In the genomic region with DNA sequence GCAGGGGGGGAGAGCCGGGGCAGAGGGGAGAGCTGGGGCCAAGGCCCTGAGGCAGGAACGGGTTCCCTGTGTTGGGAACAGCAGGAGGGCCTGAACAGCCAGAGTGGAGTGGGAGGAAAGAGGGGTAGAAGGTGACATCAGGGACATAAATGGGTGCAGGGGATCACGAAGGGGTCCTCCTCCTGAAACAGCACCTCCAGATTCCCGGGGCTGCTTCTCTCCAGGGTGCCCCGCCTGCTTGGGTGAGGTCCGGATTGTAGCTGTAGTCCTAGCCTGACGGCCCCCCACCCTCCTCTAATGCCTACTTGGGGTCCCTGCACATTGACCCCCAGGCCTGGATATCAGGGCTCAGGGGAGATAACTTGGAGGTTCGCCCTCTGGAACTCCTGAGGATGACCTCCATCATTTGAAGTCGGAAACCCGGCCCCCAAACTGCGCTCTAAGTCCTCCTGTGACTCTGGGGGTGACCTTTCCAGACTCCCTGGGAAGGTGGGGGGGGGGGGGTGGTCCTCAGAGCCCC, we compare ENCODE assay signal across 8 cellular contexts. TPM values are rescaled to one million over a fixed set of nuclear protein-coding genes. Genes with fewer than 3 reads are reported as not detected.
A peak's percentile ranks its signal among the peaks of the same experiment; 100 is the strongest.
DNase-seq lines count a peak whose midpoint lies in the region; ATAC-seq and TF ChIP-seq lines count a peak whose summit lies in the region.

No MANE protein-coding gene starts in this region.

- intact Hi-C loops in activated CD4-positive, alpha-beta T cell treated with anti-CD3 and anti-CD28 coated beads for 36 hours (cut with DNase I, micrococcal nuclease) = no loop called here
- intact Hi-C loops in thyroid gland (cut with DNase I) = no loop called here

- WGBS in suprapubic skin = 18% methylated on average over 9 of the region's 11 CpGs
- 23 to 30% methylated on average over 7 to 11 of the region's 11 CpGs for WGBS in thyroid gland, 2 donors

- H3K4me3 ChIP-seq in iPS-20b (ENCODE audit: low read length) (peak overlapping the region; percentile 61; the same call in 1 of the 2 replicates), suprapubic skin (peak overlapping the region; percentile 70), thyroid gland (replicated peaks in 1 of 3) (peak overlapping the region in 1 of 3 donors; percentile 34)

- no peak for TF ChIP-seq CTCF in suprapubic skin (IDR thresholded peaks at IDR 0.05)
- TF ChIP-seq CTCF in thyroid gland (IDR thresholded peaks at IDR 0.05) = no peak

- TF ChIP-seq EP300 in suprapubic skin (IDR thresholded peaks at IDR 0.05) = no peak

- CTCF ChIA-PET in activated CD4-positive, alpha-beta T cell treated with anti-CD3 and anti-CD28 coated beads for 36 hours (lab: Charles Lee) = no interaction called here

- TF ChIP-seq POLR2A in suprapubic skin (IDR thresholded peaks at IDR 0.05) (no peak), thyroid gland (IDR thresholded peaks at IDR 0.05) (no peak)

- H3K4me1 ChIP-seq in iPS-20b (ENCODE audit: insufficient read depth, low read length) (peaks cover 4% of the 10 kb centered on the region; the same call in 1 of the 2 replicates), suprapubic skin (peaks cover 19% of the 10 kb centered on the region), thyroid gland (peaks cover 0 to 11% of the 10 kb centered on the region in 2 donors)

- peaks cover 6% of the 10 kb centered on the region for H3K4me1 Mint-ChIP-seq in activated CD4-positive, alpha-beta T cell treated with anti-CD3 and anti-CD28 coated beads for 36 hours

- peaks cover 22% of the 10 kb centered on the region for H3K27me3 Mint-ChIP-seq in activated CD4-positive, alpha-beta T cell treated with anti-CD3 and anti-CD28 coated beads for 36 hours

- no peaks in the 10 kb centered on the region for H3K9me3 Mint-ChIP-seq in activated CD4-positive, alpha-beta T cell treated with anti-CD3 and anti-CD28 coated beads for 36 hours (ENCODE audit: low read depth)
- H3K9me3 Mint-ChIP-seq in activated naive CD4-positive, alpha-beta T cell treated with anti-CD3 and anti-CD28 coated beads, Interleukin-2, amount 50 U/mL, for 72 hours = no peaks in the 10 kb centered on the region

- H3K27ac ChIP-seq in iPS-20b (ENCODE audit: low read length) (no peak overlapping the region), suprapubic skin (no peak overlapping the region), thyroid gland (peak overlapping the region in 1 of 3 donors; percentile 5)

- H3K36me3 ChIP-seq in iPS-20b (ENCODE audit: insufficient read depth, low read depth, low read length) (peaks cover 36% of the 10 kb centered on the region), suprapubic skin (peaks cover 36% of the 10 kb centered on the region), thyroid gland (peaks cover 13 to 15% of the 10 kb centered on the region in 2 donors)

- ATAC-seq in activated CD4-positive, alpha-beta T cell treated with anti-CD3 and anti-CD28 coated beads for 36 hours = peak; percentile 4
- peak; percentile 9 to 12 for ATAC-seq in activated naive CD4-positive, alpha-beta T cell treated with anti-CD3 and anti-CD28 coated beads, Interleukin-2, amount 50 U/mL, for 72 hours
- ATAC-seq in HG02852 (IDR thresholded peaks at IDR 0.05; ENCODE audit: unreplicated experiment) = no peak

- H3K9me3 ChIP-seq in iPS-20b (ENCODE audit: insufficient read depth, low read depth, low read length) (no peaks in the 10 kb centered on the region), suprapubic skin (no peaks in the 10 kb centered on the region), thyroid gland (no peaks in the 10 kb centered on the region)

- no peak overlapping the region for H3K9ac ChIP-seq in iPS-20b (ENCODE audit: low read depth, low read length)

- H3K27me3 ChIP-seq in iPS-20b (ENCODE audit: insufficient read depth, low read length) (peaks cover 38% of the 10 kb centered on the region), suprapubic skin (no peaks in the 10 kb centered on the region), thyroid gland (no peaks in the 10 kb centered on the region)

- peak overlapping the region; percentile 14 for H3K4me3 Mint-ChIP-seq in activated CD4-positive, alpha-beta T cell treated with anti-CD3 and anti-CD28 coated beads for 36 hours

- no peak overlapping the region for H3K27ac Mint-ChIP-seq in activated CD4-positive, alpha-beta T cell treated with anti-CD3 and anti-CD28 coated beads for 36 hours
- H3K27ac Mint-ChIP-seq in activated naive CD4-positive, alpha-beta T cell treated with anti-CD3 and anti-CD28 coated beads, Interleukin-2, amount 50 U/mL, for 72 hours = no peak overlapping the region

- POLR2A ChIA-PET in activated CD4-positive, alpha-beta T cell treated with anti-CD3 and anti-CD28 coated beads for 36 hours (lab: Charles Lee) = interaction anchor here (0.5 kb wide), 1 partner anchor 244 kb away, joined by 3 read pairs; no protein-coding TSS in a partner anchor

- peaks cover 23% of the 10 kb centered on the region for H3K36me3 Mint-ChIP-seq in activated CD4-positive, alpha-beta T cell treated with anti-CD3 and anti-CD28 coated beads for 36 hours (ENCODE audit: low read depth)
- peaks cover 4 to 5% of the 10 kb centered on the region in 2 donors for H3K36me3 Mint-ChIP-seq in activated naive CD4-positive, alpha-beta T cell treated with anti-CD3 and anti-CD28 coated beads, Interleukin-2, amount 50 U/mL, for 72 hours

- peak; percentile 26 for DNase-seq in activated CD4-positive, alpha-beta T cell treated with anti-CD3 and anti-CD28 coated beads for 36 hours
- no peak for DNase-seq in activated CD4-positive, alpha-beta T cell treated with anti-CD3 and anti-CD28 coated beads, Interleukin-2, amount 50 U/mL, for 4 hours
- no peak for DNase-seq in activated naive CD4-positive, alpha-beta T cell treated with anti-CD3 and anti-CD28 coated beads, Interleukin-2, amount 50 U/mL, for 72 hours (ENCODE audit: low spot score in 2 of 2)
- no peak for DNase-seq in suprapubic skin (ENCODE audit: low spot score in 2 of 2)
- no peak for DNase-seq in thyroid gland
- no peak for DNase-seq in NCI-H526 treated with DMSO at 0.1 percent for 48 hours (lab: John Stamatoyannopoulos, UW)

RNA-seq across cellular contexts. Expression of gene SCN1B, which starts 0.5 kb away (rescaled TPM):
- 1 to 10 TPM; 1.3 to 1.6 TPM for total RNA-seq in activated CD4-positive, alpha-beta T cell treated with anti-CD3 and anti-CD28 coated beads for 36 hours
- total RNA-seq in activated naive CD4-positive, alpha-beta T cell treated with anti-CD3 and anti-CD28 coated beads, Interleukin-2, amount 50 U/mL, for 72 hours = 1 to 10 TPM; 1.5 to 1.7 TPM
- total RNA-seq in suprapubic skin (1 to 10 TPM; 1.4 to 4.3 (median 2.9) TPM), thyroid gland (10 to 100 TPM in 2 of 4 donors, 1 to 10 TPM in 2; 5.7 to 19.6 (median 10.1) TPM)

RNA-seq across cellular contexts. Expression of gene HPN, which starts 11.7 kb away (rescaled TPM):
- total RNA-seq in activated CD4-positive, alpha-beta T cell treated with anti-CD3 and anti-CD28 coated beads for 36 hours = under 1 TPM in 1 of 2 experiments, not detected in 1; 0.09 TPM
- not detected for total RNA-seq in activated naive CD4-positive, alpha-beta T cell treated with anti-CD3 and anti-CD28 coated beads, Interleukin-2, amount 50 U/mL, for 72 hours
- total RNA-seq in suprapubic skin (1 to 10 TPM in 1 of 4 donors, under 1 TPM in 2, not detected in 1; 0.26 to 1.7 (median 0.56) TPM), thyroid gland (10 to 100 TPM; 16.3 to 19.3 (median 17.9) TPM)

RNA-seq across cellular contexts. Expression of gene GRAMD1A, which starts 29.7 kb away (rescaled TPM):
- total RNA-seq in activated CD4-positive, alpha-beta T cell treated with anti-CD3 and anti-CD28 coated beads for 36 hours = 100 to 1,000 TPM; 185 to 227 TPM
- total RNA-seq in activated naive CD4-positive, alpha-beta T cell treated with anti-CD3 and anti-CD28 coated beads, Interleukin-2, amount 50 U/mL, for 72 hours = 100 to 1,000 TPM; 158 to 160 TPM
- total RNA-seq in suprapubic skin (10 to 100 TPM; 16.3 to 38.7 (median 20.8) TPM), thyroid gland (10 to 100 TPM; 33.4 to 57.5 (median 47.0) TPM)

Comparison
In these comparisons a context has a peak if more than half of its experiments do, and no peak if none do; other contexts are left out.
1. RNA of gene HPN, which starts 11.7 kb away (total RNA-seq): 16.3 to 19.3 TPM in thyroid gland; 0.26 to 1.7 TPM in suprapubic skin, not detected in activated naive CD4-positive, alpha-beta T cell treated with anti-CD3 and anti-CD28 coated beads, Interleukin-2, amount 50 U/mL, for 72 hours and 0.09 TPM in activated CD4-positive, alpha-beta T cell treated with anti-CD3 and anti-CD28 coated beads for 36 hours; every median in the first group is over 4 times any median in the second.